8 cellular contexts compared by ENCODE assay signal in genomic region chr5:150734579-150735384, GRCh38. TPM values are rescaled to one million over a fixed set of nuclear protein-coding genes. Genes with fewer than 3 reads are reported as not detected.
DNase-seq lines count a peak whose midpoint lies in the region; ATAC-seq and TF ChIP-seq lines count a peak whose summit lies in the region.

No MANE protein-coding gene starts in this region.

- no peak overlapping the region for H2BK120ac ChIP-seq in neuronal stem cell (ENCODE audit: low read depth, low read length)

- H3K36me3 ChIP-seq in WERI-Rb-1 = peaks cover 47% of the 10 kb centered on the region
- H3K36me3 ChIP-seq in neuronal stem cell (replicated peaks in 1 of 2; ENCODE audit: control insufficient read depth in 2 of 2, insufficient read depth in 2 of 2, low read length in 2 of 2) = peaks cover 12 to 67% of the 10 kb centered on the region in 2 donors

- DNase-seq in WERI-Rb-1 (no peak), neuronal stem cell (ENCODE audit: low spot score) (no peak), NCI-H510A (lab: John Stamatoyannopoulos, UW) (no peak), activated gamma-delta T cell treated with Interleukin-2 at 50 U/mL for 16 hours (no peak)

- H3K18ac ChIP-seq in neuronal stem cell (ENCODE audit: low read length) = no peak overlapping the region

- no peak overlapping the region for H3K9ac ChIP-seq in neuronal stem cell (ENCODE audit: low read depth, low read length, poor library complexity)

- H2AFZ ChIP-seq in neuronal stem cell (ENCODE audit: low read length) = no peak overlapping the region

- no peak overlapping the region for H3K4ac ChIP-seq in neuronal stem cell (ENCODE audit: low read length)

- H3K4me2 ChIP-seq in neuronal stem cell (ENCODE audit: insufficient read depth, low read length, poor library complexity, severe bottlenecking) = no peak overlapping the region

- H3K4me1 ChIP-seq in mononuclear cell (ENCODE audit: insufficient read depth, low read length) (peaks cover 25% of the 10 kb centered on the region), neuronal stem cell (ENCODE audit: control insufficient read depth in 2 of 2, insufficient read depth in 1 of 2, low read depth in 1 of 2, low read length in 2 of 2) (no peaks in the 10 kb centered on the region)

- no peak overlapping the region for H2BK12ac ChIP-seq in neuronal stem cell (ENCODE audit: low read length)

- H3K23ac ChIP-seq in neuronal stem cell (ENCODE audit: low read depth, low read length, poor library complexity) = no peak overlapping the region

- WGBS in neuronal stem cell (ENCODE audit: extremely low coverage in 2 of 2, insufficient read length in 2 of 2, insufficient replicate concordance in 1 of 2), 2 donors = no CpG with 5 or more reads among the region's 7 CpGs

- ATAC-seq in GM18909 (IDR thresholded peaks at IDR 0.05; ENCODE audit: poor library complexity, unreplicated experiment) (peak; percentile 80), HG03060 (IDR thresholded peaks at IDR 0.05; ENCODE audit: low read depth, unreplicated experiment) (peak; percentile 77), GM21717 (IDR thresholded peaks at IDR 0.05; ENCODE audit: unreplicated experiment) (no peak)

- no peaks in the 10 kb centered on the region for H3K27me3 ChIP-seq in WERI-Rb-1 (ENCODE audit: insufficient read depth, low read depth, severe bottlenecking)
- H3K27me3 ChIP-seq in mononuclear cell (ENCODE audit: insufficient read depth, low read length) = no peaks in the 10 kb centered on the region
- no peaks in the 10 kb centered on the region for H3K27me3 ChIP-seq in neuronal stem cell (ENCODE audit: control insufficient read depth in 3 of 3, insufficient read depth in 3 of 3, low read depth in 1 of 3, low read length in 3 of 3)

- no peak overlapping the region for H4K91ac ChIP-seq in neuronal stem cell (ENCODE audit: low read depth, low read length, poor library complexity)

- no peak overlapping the region for H2BK15ac ChIP-seq in neuronal stem cell (ENCODE audit: low read length)

- H3K9me3 ChIP-seq in WERI-Rb-1 (ENCODE audit: severe bottlenecking) (no peaks in the 10 kb centered on the region), mononuclear cell (ENCODE audit: low read depth, low read length) (no peaks in the 10 kb centered on the region), neuronal stem cell (replicated peaks in 1 of 2; ENCODE audit: control insufficient read depth in 2 of 2, insufficient read depth in 1 of 2, low read depth in 1 of 2, low read length in 2 of 2) (peaks cover 0 to 22% of the 10 kb centered on the region in 2 donors)

- H3K27ac ChIP-seq in WERI-Rb-1 (no peak overlapping the region), neuronal stem cell (replicated peaks; ENCODE audit: low read length) (no peak overlapping the region)

- H3K79me1 ChIP-seq in neuronal stem cell (ENCODE audit: low read depth, low read length) = peaks cover 5% of the 10 kb centered on the region

- no peak overlapping the region for H3K14ac ChIP-seq in neuronal stem cell (ENCODE audit: low read length)

- H3K4me3 ChIP-seq in WERI-Rb-1 (ENCODE audit: low read depth, low read length) = no peak overlapping the region
- peak overlapping the region; percentile 42 for H3K4me3 ChIP-seq in mononuclear cell (ENCODE audit: low read length)
- no peak overlapping the region for H3K4me3 ChIP-seq in neuronal stem cell (ENCODE audit: low read length in 2 of 2)

- 0 out of 2 replicates have a peak, but pooled peaks have one; percentile 20 for TF ChIP-seq CTCF in WERI-Rb-1 (IDR thresholded peaks at IDR 0.05; ENCODE audit: low read depth, low read length)

- H2AK5ac ChIP-seq in neuronal stem cell (ENCODE audit: low read depth, low read length) = no peak overlapping the region

- no peak overlapping the region for H2BK5ac ChIP-seq in neuronal stem cell (ENCODE audit: low read length)

- H4K8ac ChIP-seq in neuronal stem cell (ENCODE audit: low read depth, low read length) = no peak overlapping the region

RNA-seq across cellular contexts. Expression of gene DCTN4, which starts 24.0 kb away (rescaled TPM):
- total RNA-seq in mononuclear cell = 111 TPM
- 32.5 TPM for polyA plus RNA-seq in neuronal stem cell (2013, experiment 1 of 2)
- polyA plus RNA-seq in neuronal stem cell (2013, experiment 2 of 2) = 33.0 TPM

RNA-seq across cellular contexts. Expression of gene RBM22, which starts 33.9 kb away (rescaled TPM):
- total RNA-seq in mononuclear cell = 60.0 TPM
- polyA plus RNA-seq in neuronal stem cell (2013, experiment 1 of 2) = 47.8 TPM
- polyA plus RNA-seq in neuronal stem cell (2013, experiment 2 of 2) = 48.0 TPM

RNA-seq across cellular contexts. Expression of gene SMIM3, which starts 43.8 kb away (rescaled TPM):
- 40.7 TPM for total RNA-seq in mononuclear cell
- 11.0 TPM for polyA plus RNA-seq in neuronal stem cell (2013, experiment 1 of 2)
- 10.7 TPM for polyA plus RNA-seq in neuronal stem cell (2013, experiment 2 of 2)
